19 cellular contexts compared by ENCODE assay signal in genomic region chr6:2806664-2807063, GRCh38. TPM values are rescaled to one million over a fixed set of nuclear protein-coding genes. Genes with fewer than 3 reads are reported as not detected.
DNase-seq lines count a peak whose midpoint lies in the region; ATAC-seq, FAIRE-seq and TF ChIP-seq lines count a peak whose summit lies in the region.
"Had no signal": no experiment of that assay in that cellular context is flagged by ENCODE, and none has a peak within 500 bp of the region (broad histone marks: within the 10 kb centered on the region; RNA-seq: fewer than 3 reads in every experiment).

No MANE protein-coding gene starts in this region.

- H3K36me3 ChIP-seq in endothelial cell of umbilical vein (ENCODE audit: control insufficient read depth in 2 of 2, extremely low read depth in 1 of 2, insufficient read depth in 2 of 2, low read length in 2 of 2) (no peaks in the 10 kb centered on the region), lung (ENCODE audit: control insufficient read depth in 2 of 2, insufficient read depth in 2 of 2, low read length in 2 of 2) (no peaks in the 10 kb centered on the region), Karpas-422 (ENCODE audit: insufficient read depth, low read length) (no peaks in the 10 kb centered on the region)

- POLR2A ChIA-PET in endothelial cell of umbilical vein (lab: Charles Lee) = no interaction called here

- H3K9me1 ChIP-seq in endothelial cell of umbilical vein (replicated peaks; ENCODE audit: control insufficient read depth, extremely low read depth, insufficient read depth, low read length) = no peaks in the 10 kb centered on the region

- peak overlapping the region; percentile 14 for H3K4me2 ChIP-seq in endothelial cell of umbilical vein (ENCODE audit: insufficient read depth, low read length)
- H3K4me2 ChIP-seq in Karpas-422 (ENCODE audit: low read depth, low read length, poor library complexity, severe bottlenecking) = no peak overlapping the region

- FAIRE-seq in endothelial cell of umbilical vein (lab: Jason Lieb, UNC) = peak; percentile 47
- FAIRE-seq: GM12892 had no signal

- H3K9me3 ChIP-seq in endothelial cell of umbilical vein (replicated peaks; ENCODE audit: control insufficient read depth, insufficient read depth, low read length) (no peaks in the 10 kb centered on the region), lung (ENCODE audit: control insufficient read depth in 2 of 2, insufficient read depth in 1 of 2, low read length in 1 of 2) (no peaks in the 10 kb centered on the region), Karpas-422 (ENCODE audit: low read length) (no peaks in the 10 kb centered on the region)

- intact Hi-C loops in endothelial cell of umbilical vein (cut with micrococcal nuclease) = loop anchor here (1.0 kb wide), 1 partner anchor 12 kb away; no protein-coding TSS in a partner anchor

- no peak for TF ChIP-seq CTCF in HL-60 (IDR thresholded peaks at IDR 0.05; ENCODE audit: insufficient read depth, low read length)
- no peak for TF ChIP-seq CTCF in endothelial cell of umbilical vein (IDR thresholded peaks at IDR 0.05; ENCODE audit: extremely low read depth in 1 of 2, insufficient read depth in 1 of 2, low read depth in 1 of 2, low read length in 2 of 2)
- no peak for TF ChIP-seq CTCF in lung (IDR thresholded peaks at IDR 0.05; ENCODE audit: control extremely low read depth, extremely low read depth)

- H3K27me3 ChIP-seq in HL-60 (ENCODE audit: insufficient read depth, poor library complexity, severe bottlenecking) = no peaks in the 10 kb centered on the region
- H3K27me3 ChIP-seq in endothelial cell of umbilical vein (ENCODE audit: control insufficient read depth in 2 of 2, insufficient read depth in 2 of 2, low read length in 2 of 2) = no peaks in the 10 kb centered on the region
- H3K27me3 ChIP-seq in lung (ENCODE audit: control insufficient read depth, insufficient read depth) = no peaks in the 10 kb centered on the region
- no peaks in the 10 kb centered on the region for H3K27me3 ChIP-seq in Karpas-422 (ENCODE audit: low read length)

- no TSS peak for BruUV-seq in endothelial cell of umbilical vein (replicated peaks; lab: Mats Ljungman, UMichigan)

- ATAC-seq in lung (ENCODE audit: insufficient read depth, low FRiP score) (no peak), GM18517 (IDR thresholded peaks at IDR 0.05; ENCODE audit: unreplicated experiment) (no peak)

- H2AFZ ChIP-seq in endothelial cell of umbilical vein (ENCODE audit: low read depth, low read length) (no peak overlapping the region), Karpas-422 (ENCODE audit: low read length) (no peak overlapping the region)

- H3K4me3 ChIP-seq in HL-60 (replicated peaks; ENCODE audit: insufficient read depth, low read length) (no peak overlapping the region), endothelial cell of umbilical vein (replicated peaks in 1 of 3; ENCODE audit: insufficient read depth in 1 of 3, low read depth in 1 of 3, low read length in 3 of 3) (no peak overlapping the region), lung (no peak overlapping the region), Karpas-422 (ENCODE audit: low read length) (no peak overlapping the region)

- DNase-seq in HL-60 (ENCODE audit: low read depth in 1 of 2, low spot score in 1 of 2) = no peak
- DNase-seq in UCSD-AML1 (lab: John Stamatoyannopoulos, UW; ENCODE audit: unreplicated experiment) = peak; percentile 43
- peak; percentile 68 for DNase-seq in endothelial cell of umbilical vein (ENCODE audit: low read depth, low spot score)
- peak; percentile 3 for DNase-seq in lung (ENCODE audit: low spot score)
- DNase-seq in NCI-H2081 treated with DMSO at 0.1 percent for 48 hours (lab: John Stamatoyannopoulos, UW) = no peak
- DNase-seq in T-helper 2 cell = no peak
- DNase-seq in Karpas-422 = no peak
- DNase-seq: COR-L47; DMS153; H7; Kasumi-1; NCI-H1930; NCI-H2171; NCI-H446; NCI-H69; NK-92 treated with Interleukin-12 subunit alpha and Interleukin-12 subunit beta, amount 100 ng/mL, for 24 hours; SHP77 treated with DMSO at 0.1 percent for 48 hours had no signal

- H3K9ac ChIP-seq in endothelial cell of umbilical vein (replicated peaks; ENCODE audit: extremely low read depth, insufficient read depth, low read length) (no peak overlapping the region), Karpas-422 (ENCODE audit: low read length) (no peak overlapping the region)

- H3K4me1 ChIP-seq in endothelial cell of umbilical vein (ENCODE audit: control insufficient read depth, extremely low read depth, insufficient read depth, low read length) (peaks cover 33% of the 10 kb centered on the region), lung (ENCODE audit: control insufficient read depth in 2 of 2, insufficient read depth in 2 of 2, low read length in 2 of 2) (peaks cover 10 to 29% of the 10 kb centered on the region in 2 donors), Karpas-422 (ENCODE audit: low read length) (no peaks in the 10 kb centered on the region)

- 35 to 54% methylated on average over 2 of the region's 2 CpGs for WGBS in lung, 2 donors

- CTCF ChIA-PET in endothelial cell of umbilical vein (lab: Charles Lee) = interaction anchor here (1.5 to 2.2 kb wide), 2 partner anchors 11 to 15 kb away, joined by 4 to 11 read pairs; no protein-coding TSS in a partner anchor

- dilution Hi-C loops in endothelial cell of umbilical vein (cut with MboI; ENCODE audit: extremely low pct_ligation_motif_present, low sequenced_read_pairs) = no loop called here

- H3K27ac ChIP-seq in HL-60 (replicated peaks) = 0 out of 2 replicates have a peak overlapping the region, but pooled peaks have one; percentile 6
- H3K27ac ChIP-seq in endothelial cell of umbilical vein (ENCODE audit: insufficient read depth, low read depth, low read length) = peak overlapping the region; percentile 7
- H3K27ac ChIP-seq in lung (ENCODE audit: low read depth in 1 of 2, low read length in 1 of 2) = peak overlapping the region in 1 of 2 donors; percentile 34
- no peak overlapping the region for H3K27ac ChIP-seq in Karpas-422 (ENCODE audit: low read length)

- TF ChIP-seq POLR2A in endothelial cell of umbilical vein (IDR thresholded peaks at IDR 0.05; ENCODE audit: low read depth, low read length) = no peak

- no peaks in the 10 kb centered on the region for H4K20me1 ChIP-seq in endothelial cell of umbilical vein (replicated peaks; ENCODE audit: control insufficient read depth, extremely low read depth, insufficient read depth, low read length)
- H4K20me1 ChIP-seq in Karpas-422 (ENCODE audit: insufficient read depth, low read depth, low read length) = peaks cover 25% of the 10 kb centered on the region

- no peaks in the 10 kb centered on the region for H3K79me2 ChIP-seq in endothelial cell of umbilical vein (ENCODE audit: control insufficient read depth, insufficient read depth, low read length)
- H3K79me2 ChIP-seq in Karpas-422 (ENCODE audit: low read length) = no peaks in the 10 kb centered on the region

- no peaks in the 10 kb centered on the region for H3K9me2 ChIP-seq in Karpas-422 (replicated peaks; ENCODE audit: insufficient read depth, low read length)

TF ChIP-seq in endothelial cell of umbilical vein, 7 proteins besides CTCF, POLR2A, EP300 and RAD21 (continues in another document):
- TF ChIP-seq POLR2AphosphoS5 (IDR thresholded peaks at IDR 0.05; ENCODE audit: insufficient read depth, low read depth, low read length) = no peak
- no peak for TF ChIP-seq MAX (IDR thresholded peaks at IDR 0.05; ENCODE audit: insufficient read depth, insufficient read length)
- TF ChIP-seq JUN (IDR thresholded peaks at IDR 0.05; ENCODE audit: borderline replicate concordance, insufficient read depth, insufficient read length, low read depth) = no peak

RNA-seq across cellular contexts. Expression of gene SERPINB1, which starts 35.0 kb away (rescaled TPM):
- total RNA-seq in endothelial cell of umbilical vein = 23.3 and 24.0 TPM in 2 replicates
- 5.9 and 6.7 TPM in 2 replicates for polyA plus RNA-seq in endothelial cell of umbilical vein
- 10.6 and 11.9 TPM in 2 replicates for polyA plus RNA-seq in endothelial cell of umbilical vein (2011; cell fraction: cytosol; rRNA removed)
- polyA plus RNA-seq in endothelial cell of umbilical vein (2011; cell fraction: nucleus; rRNA removed) = 5.7 and 9.4 TPM in 2 replicates
- polyA plus RNA-seq in endothelial cell of umbilical vein (2012) = 11.5 and 15.7 TPM in 2 replicates
- 5.7 and 6.0 TPM in 2 replicates for polyA minus RNA-seq in endothelial cell of umbilical vein
- 31.9 TPM for polyA minus RNA-seq in endothelial cell of umbilical vein (2011; cell fraction: cytosol; rRNA and poly(A)+ RNA removed)
- polyA minus RNA-seq in endothelial cell of umbilical vein (2011; cell fraction: nucleus; rRNA and poly(A)+ RNA removed) = 3.5 and 5.7 TPM in 2 replicates
- total RNA-seq in lung = 100 to 1,000 TPM in 1 of 2 donors, 10 to 100 TPM in 1; 58.0 to 106 TPM
- polyA plus RNA-seq in lung = 100 to 1,000 TPM in 1 of 2 donors, 10 to 100 TPM in 1; 85.1 to 242 TPM
- 0.22 TPM in 1 of 2 replicates, not detected in the other for total RNA-seq in Karpas-422 (2014; rRNA removed; shearing (Covaris generic); ENCODE audit: low replicate concordance)

RNA-seq across cellular contexts. Expression of gene WRNIP1, which starts 41.5 kb away (rescaled TPM):
- total RNA-seq in endothelial cell of umbilical vein = 47.7 and 50.1 TPM in 2 replicates
- polyA plus RNA-seq in endothelial cell of umbilical vein = 54.5 and 68.9 TPM in 2 replicates
- polyA plus RNA-seq in endothelial cell of umbilical vein (2011; cell fraction: cytosol; rRNA removed) = 56.2 and 64.2 TPM in 2 replicates
- polyA plus RNA-seq in endothelial cell of umbilical vein (2011; cell fraction: nucleus; rRNA removed) = 59.4 and 59.7 TPM in 2 replicates
- polyA plus RNA-seq in endothelial cell of umbilical vein (2012) = 44.9 and 45.1 TPM in 2 replicates
- polyA minus RNA-seq in endothelial cell of umbilical vein = 55.8 and 60.5 TPM in 2 replicates
- polyA minus RNA-seq in endothelial cell of umbilical vein (2011; cell fraction: cytosol; rRNA and poly(A)+ RNA removed) = 27.8 TPM
- 26.4 and 31.4 TPM in 2 replicates for polyA minus RNA-seq in endothelial cell of umbilical vein (2011; cell fraction: nucleus; rRNA and poly(A)+ RNA removed)
- 10 to 100 TPM; 36.8 to 48.6 TPM for total RNA-seq in lung
- polyA plus RNA-seq in lung = 10 to 100 TPM; 36.8 to 56.0 TPM
- total RNA-seq in Karpas-422 (2014; rRNA removed; shearing (Covaris generic); ENCODE audit: low replicate concordance) = 47.9 and 80.2 TPM in 2 replicates

RNA-seq across cellular contexts. Expression of gene MYLK4, which starts 55.9 kb away (rescaled TPM):
- total RNA-seq in endothelial cell of umbilical vein = 0.32 and 0.62 TPM in 2 replicates
- polyA plus RNA-seq in endothelial cell of umbilical vein = 0.29 and 0.41 TPM in 2 replicates
- polyA plus RNA-seq in endothelial cell of umbilical vein (2011; cell fraction: cytosol; rRNA removed) = 0.23 and 0.27 TPM in 2 replicates
- polyA plus RNA-seq in endothelial cell of umbilical vein (2011; cell fraction: nucleus; rRNA removed) = 1.9 and 2.3 TPM in 2 replicates
- 0.42 and 0.44 TPM in 2 replicates for polyA plus RNA-seq in endothelial cell of umbilical vein (2012)
- 0.51 and 0.78 TPM in 2 replicates for polyA minus RNA-seq in endothelial cell of umbilical vein
- not detected for polyA minus RNA-seq in endothelial cell of umbilical vein (2011; cell fraction: cytosol; rRNA and poly(A)+ RNA removed)
- 0.87 and 0.91 TPM in 2 replicates for polyA minus RNA-seq in endothelial cell of umbilical vein (2011; cell fraction: nucleus; rRNA and poly(A)+ RNA removed)
- 1 to 10 TPM in 1 of 2 donors, under 1 TPM in 1; 0.86 to 1.6 TPM for total RNA-seq in lung
- polyA plus RNA-seq in lung = 1 to 10 TPM in 1 of 2 donors, under 1 TPM in 1; 0.27 to 1.2 TPM
- total RNA-seq in Karpas-422 (2014; rRNA removed; shearing (Covaris generic); ENCODE audit: low replicate concordance) = 0.07 and 0.78 TPM in 2 replicates

Comparison
In these comparisons a context has a peak if more than half of its experiments do, and no peak if none do; other contexts are left out.
1. DNase-seq: peak in UCSD-AML1 (single experiment), endothelial cell of umbilical vein (single experiment) and lung (single experiment); none in HL-60 (0 of 2), NCI-H2081 treated with DMSO at 0.1 percent for 48 hours (single experiment), T-helper 2 cell (0 of 5) and Karpas-422 (single experiment).
2. RNA of gene SERPINB1, which starts 35.0 kb away (total RNA-seq): 58.0 to 106 TPM in lung and 23.3 to 24.0 TPM in endothelial cell of umbilical vein; 0.22 TPM in Karpas-422; every median in the first group is over 10 times any median in the second.